20 cellular contexts compared by ENCODE assay signal in the genomic region with DNA sequence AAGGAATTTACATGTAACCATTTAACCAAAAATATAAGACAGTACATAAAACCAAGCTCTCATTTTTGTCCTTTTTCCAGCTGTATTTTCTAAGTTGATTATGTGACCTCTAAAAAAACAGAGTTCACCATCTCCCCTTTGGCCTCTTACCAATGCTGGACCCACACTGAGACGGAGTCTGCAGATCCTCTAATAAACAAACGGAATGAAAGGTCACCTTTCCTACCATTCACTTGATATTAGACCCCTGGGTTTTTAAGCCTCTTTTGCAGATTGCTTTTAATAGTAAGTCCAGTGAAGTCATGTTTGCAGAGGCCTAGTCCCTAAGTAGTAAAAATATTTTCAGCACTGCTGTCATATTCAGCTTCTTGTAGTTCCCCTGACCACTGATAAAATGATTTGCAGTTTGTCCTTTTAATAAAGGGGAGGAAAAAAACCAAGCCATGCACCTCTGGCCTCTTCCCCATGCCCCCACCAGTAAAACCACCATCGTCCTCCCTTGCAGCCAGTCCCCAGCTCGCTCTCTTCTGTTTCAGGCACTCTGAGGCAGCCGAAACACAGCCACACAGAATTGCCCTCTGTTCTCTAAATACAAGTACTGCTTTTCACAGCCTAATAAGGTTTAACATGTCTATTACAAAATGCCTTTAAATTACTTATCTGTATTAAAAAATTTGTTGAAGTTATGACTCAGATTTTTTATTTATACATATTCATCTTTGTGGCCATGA.
A peak's percentile ranks its signal among the peaks of the same experiment; 100 is the strongest.
DNase-seq lines count a peak whose midpoint lies in the region; ATAC-seq and TF ChIP-seq lines count a peak whose summit lies in the region.
"Had no signal": no experiment of that assay in that cellular context is flagged by ENCODE, and none has a peak within 500 bp of the region (broad histone marks: within the 10 kb centered on the region; RNA-seq: fewer than 3 reads in every experiment).

No MANE protein-coding gene starts in this region.

- H3K9me2 ChIP-seq in hepatocyte (replicated peaks; ENCODE audit: insufficient read depth): no peaks in the 10 kb centered on the region

- H3K27ac Mint-ChIP-seq in progenitor cell of endocrine pancreas: peak overlapping the region; percentile 79
- H3K27ac Mint-ChIP-seq: activated B cell treated with CpG ODN at 0.5 μM for 24 hours; activated T-helper 2 cell treated with anti-CD3 and anti-CD28 coated beads, Interferon-gamma antibody, Interleukin-2, Interleukin-4, amounts not matched to agents 10 μg/mL and 5 μg/mL and 100 μg/mL, durations not matched to agents 14 hours and 24 hours and 36 hours had no signal

- 58% methylated on average over 5 of the region's 5 CpGs for WGBS in hepatocyte (ENCODE audit: low lambda C conversion rate, missing lambda C conversion rate)

- H3K4me1 Mint-ChIP-seq in progenitor cell of endocrine pancreas (ENCODE audit: low read depth): peaks cover 28% of the 10 kb centered on the region

- no peaks in the 10 kb centered on the region for H3K27me3 Mint-ChIP-seq in progenitor cell of endocrine pancreas
- H3K27me3 Mint-ChIP-seq: activated B cell treated with CpG ODN at 0.5 μM for 24 hours had no signal

- H3K79me2 ChIP-seq in hepatocyte: no peaks in the 10 kb centered on the region

- H3K4me3 Mint-ChIP-seq in progenitor cell of endocrine pancreas (ENCODE audit: low read depth): no peak overlapping the region
- H3K4me3 Mint-ChIP-seq: activated B cell treated with CpG ODN at 0.5 μM for 24 hours had no signal

- peaks cover 5% of the 10 kb centered on the region for H3K36me3 Mint-ChIP-seq in progenitor cell of endocrine pancreas (ENCODE audit: insufficient read depth)

- no peaks in the 10 kb centered on the region for H3K9me3 Mint-ChIP-seq in progenitor cell of endocrine pancreas (ENCODE audit: low read depth)
- H3K9me3 Mint-ChIP-seq: activated B cell treated with CpG ODN at 0.5 μM for 24 hours had no signal

- no peaks in the 10 kb centered on the region for H4K20me1 ChIP-seq in hepatocyte (ENCODE audit: insufficient read depth, poor library complexity, severe bottlenecking)

- no peak overlapping the region for H3K9ac ChIP-seq in HUES48 (ENCODE audit: low read depth, low read length)

- H3K27ac ChIP-seq in HUES48 (ENCODE audit: low read depth, low read length) (peak overlapping the region; percentile 47), hepatocyte (peak overlapping the region; percentile 30)
- H3K27ac ChIP-seq: HL-60 had no signal

- H2AFZ ChIP-seq in hepatocyte: no peak overlapping the region

- H3K4me1 ChIP-seq in HUES48 (ENCODE audit: control insufficient read depth, insufficient read depth, low read length) (peaks cover 8% of the 10 kb centered on the region; the same call in 1 of the 2 replicates), hepatocyte (ENCODE audit: insufficient read depth) (peaks cover 16% of the 10 kb centered on the region)

- H3K27me3 ChIP-seq in HUES48 (ENCODE audit: control insufficient read depth, insufficient read depth, low read length) (no peaks in the 10 kb centered on the region), hepatocyte (no peaks in the 10 kb centered on the region)

- H3K9me3 ChIP-seq in HUES48 (ENCODE audit: control insufficient read depth, insufficient read depth, low read length) (no peaks in the 10 kb centered on the region), hepatocyte (ENCODE audit: low read depth) (no peaks in the 10 kb centered on the region)

- H3K4me3 ChIP-seq in HUES48 (ENCODE audit: low read depth, low read length) (no peak overlapping the region), hepatocyte (no peak overlapping the region)

- peak overlapping the region; percentile 29 for H3K4me2 ChIP-seq in hepatocyte

- TF ChIP-seq CTCF in hepatocyte (IDR thresholded peaks at IDR 0.05; ENCODE audit: poor library complexity) (no peak), progenitor cell of endocrine pancreas (IDR thresholded peaks at IDR 0.05; ENCODE audit: unreplicated experiment) (no peak)

- DNase-seq in SK-N-DZ (ENCODE audit: low spot score) (peak; percentile 34), hepatocyte (ENCODE audit: low spot score) (no peak), progenitor cell of endocrine pancreas (ENCODE audit: low spot score, unreplicated experiment) (no peak), NCI-H510A (lab: John Stamatoyannopoulos, UW) (no peak), NAMALWA (ENCODE audit: low spot score) (no peak)
- DNase-seq in activated CD4-positive, alpha-beta T cell treated with anti-CD3 and anti-CD28 coated beads for 1 hour: no peak
- DNase-seq: activated B cell treated with CpG ODN at 0.5 μM for 24 hours; activated CD8-positive, alpha-beta memory T cell treated with anti-CD3 and anti-CD28 coated beads for 24 hours; cerebellar nuclear complex; KG1; left cardiac atrium; NCI-H1092; stimulated activated CD4-positive, alpha-beta T cell treated with anti-CD3 and anti-CD28 coated beads, Interleukin-12 subunit alpha, Interleukin-12 subunit beta, amount 100 ng/mL, for 4 hours; stimulated activated naive CD4-positive, alpha-beta T cell; SW 1271; trophoblast cell had no signal

- ATAC-seq in HG03457 (IDR thresholded peaks at IDR 0.05; ENCODE audit: unreplicated experiment): no peak
- ATAC-seq: left cardiac atrium had no signal

- no peaks in the 10 kb centered on the region for H3K36me3 ChIP-seq in HUES48 (ENCODE audit: control insufficient read depth, insufficient read depth, low read length)
- H3K36me3 ChIP-seq in hepatocyte (replicated peaks; ENCODE audit: insufficient read depth, low read depth): no peaks in the 10 kb centered on the region
